In the genomic region with DNA sequence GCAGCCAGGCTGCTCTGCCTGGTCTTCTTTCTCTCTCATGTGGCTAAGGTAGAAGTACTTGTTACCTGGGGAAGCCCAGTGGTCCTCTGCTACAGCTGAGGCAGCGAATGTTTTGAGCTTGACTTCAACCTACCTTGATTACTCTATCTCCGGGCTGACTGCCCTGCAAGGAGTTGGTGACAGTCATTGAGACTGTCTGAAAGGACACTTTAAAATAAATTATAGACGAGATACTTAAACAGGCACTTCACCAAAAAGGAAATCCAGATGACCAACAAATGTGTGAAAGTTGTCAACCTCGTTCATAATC, we compare ENCODE assay signal across 8 cellular contexts. TPM values are rescaled to one million over a fixed set of nuclear protein-coding genes. Genes with fewer than 3 reads are reported as not detected.
DNase-seq lines count a peak whose midpoint lies in the region; ATAC-seq, FAIRE-seq and TF ChIP-seq lines count a peak whose summit lies in the region.

No MANE protein-coding gene starts in this region.

- H4K12ac ChIP-seq in trophoblast cell (ENCODE audit: low read depth, low read length): peak overlapping the region; percentile 64

- H4K8ac ChIP-seq in H1 (ENCODE audit: extremely low read depth, insufficient read depth, low read length) (no peak overlapping the region), trophoblast cell (ENCODE audit: low read depth, low read length) (peak overlapping the region; percentile 55)

- H2AFZ ChIP-seq in H1 (ENCODE audit: low read length) (peak overlapping the region; percentile 95), trophoblast cell (ENCODE audit: insufficient read depth, low read length, poor library complexity) (peak overlapping the region; percentile 85)

- H2BK20ac ChIP-seq in H1 (ENCODE audit: low read length): no peak overlapping the region

- no peak for TF ChIP-seq CTCF in H1 (IDR thresholded peaks at IDR 0.05; ENCODE audit: control extremely low read depth in 1 of 3, insufficient read depth in 1 of 3, low read depth in 1 of 3, low read length in 3 of 3)

- POLR2A ChIA-PET in H1 (lab: Charles Lee; ENCODE audit: partially characterized antibody): interaction anchor here (0.8 to 3.8 kb wide), 4 partner anchors 9 to 414 kb away, joined by 3 to 13 read pairs (median 4); a partner anchor contains a TSS

- peaks cover 31% of the 10 kb centered on the region for H3K36me3 ChIP-seq in KOPT-K1 (ENCODE audit: insufficient read depth, low read length)
- peaks cover 3 to 21% (median 9%) of the 10 kb centered on the region in 4 experiments; a peak in 6 of 8 replicates for H3K36me3 ChIP-seq in H1 (ENCODE audit: control insufficient read depth in 2 of 4, insufficient read depth in 4 of 4, low read length in 3 of 4)
- H3K36me3 ChIP-seq in trophoblast cell (ENCODE audit: control insufficient read depth in 1 of 2, insufficient read depth in 2 of 2, low read length in 2 of 2): peaks cover 3 to 9% of the 10 kb centered on the region in 2 experiments

- 28% methylated on average over 4 of the region's 4 CpGs; no CpG with 5 or more reads in 1 of the 2 experiments for WGBS in H1 (ENCODE audit: extremely low coverage in 1 of 2, insufficient coverage in 1 of 2, insufficient read length in 1 of 2, insufficient replicate concordance in 2 of 2, low coverage in 1 of 2, low lambda C conversion rate in 2 of 2, missing lambda C conversion rate in 1 of 2), 2 experiments
- WGBS in trophoblast cell (ENCODE audit: extremely low coverage, insufficient coverage, insufficient read length): no CpG with 5 or more reads among the region's 4 CpGs

- no peak overlapping the region for H2BK15ac ChIP-seq in H1 (ENCODE audit: low read length)

- DNase-seq in H1 (ENCODE audit: low read depth in 1 of 2, low spot score in 2 of 2) (no peak), trophoblast cell (no peak), NCI-H1417 (lab: John Stamatoyannopoulos, UW) (no peak), RCC 7860 (ENCODE audit: low spot score) (no peak), SHP77 (lab: John Stamatoyannopoulos, UW) (no peak)

- peak overlapping the region; percentile 59 to 83 for H3K4me2 ChIP-seq in H1 (ENCODE audit: insufficient read depth in 1 of 2, low read depth in 2 of 2, low read length in 2 of 2)
- H3K4me2 ChIP-seq in trophoblast cell (ENCODE audit: low read length): peak overlapping the region; percentile 72

- H3K27ac ChIP-seq in KOPT-K1 (ENCODE audit: low read depth, low read length, poor library complexity, severe bottlenecking): peak overlapping the region; percentile 85
- H3K27ac ChIP-seq in H1 (ENCODE audit: low read depth, low read length): no peak overlapping the region
- no peak overlapping the region for H3K27ac ChIP-seq in trophoblast cell (ENCODE audit: low read depth, low read length)

- FAIRE-seq in H1 (lab: Jason Lieb, UNC) (no peak), RCC 7860 (lab: Jason Lieb, UNC) (no peak)

- H3K23ac ChIP-seq in H1 (ENCODE audit: insufficient read length) (no peak overlapping the region), trophoblast cell (ENCODE audit: low read length) (no peak overlapping the region)

- no peak overlapping the region for H2BK120ac ChIP-seq in H1 (replicated peaks; ENCODE audit: low read depth, low read length)
- H2BK120ac ChIP-seq in trophoblast cell (ENCODE audit: insufficient read depth, low read length, poor library complexity): no peak overlapping the region

- H2AK5ac ChIP-seq in H1 (ENCODE audit: low read depth, low read length): no peak overlapping the region
- no peak overlapping the region for H2AK5ac ChIP-seq in trophoblast cell (ENCODE audit: low read length)

- peak; percentile 59 for ATAC-seq in GM18868 (IDR thresholded peaks at IDR 0.05; ENCODE audit: unreplicated experiment)
- ATAC-seq in HG03175 (IDR thresholded peaks at IDR 0.05; ENCODE audit: unreplicated experiment): no peak

- H3K18ac ChIP-seq in H1 (ENCODE audit: extremely low read depth, low read length) (peak overlapping the region; percentile 76; the same call in 1 of the 2 replicates), trophoblast cell (ENCODE audit: low read length) (no peak overlapping the region)

- no peaks in the 10 kb centered on the region for H3K9me3 ChIP-seq in KOPT-K1 (ENCODE audit: insufficient read depth, low read length, poor library complexity, severe bottlenecking)
- no peaks in the 10 kb centered on the region for H3K9me3 ChIP-seq in H1 (ENCODE audit: insufficient read depth in 2 of 2, low read depth in 1 of 2, low read length in 1 of 2)
- no peaks in the 10 kb centered on the region for H3K9me3 ChIP-seq in trophoblast cell (ENCODE audit: insufficient read depth, low read depth, low read length)

- no peak overlapping the region for H2BK12ac ChIP-seq in H1 (ENCODE audit: low read depth, low read length)
- H2BK12ac ChIP-seq in trophoblast cell (ENCODE audit: low read length): no peak overlapping the region

- H3K79me1 ChIP-seq in H1 (ENCODE audit: low read depth, low read length) (no peaks in the 10 kb centered on the region), trophoblast cell (ENCODE audit: low read length) (peaks cover 4% of the 10 kb centered on the region)

- TF ChIP-seq POLR2A in H1 (IDR thresholded peaks at IDR 0.05; ENCODE audit: control extremely low read depth in 1 of 2, low read depth in 2 of 2, low read length in 2 of 2): no peak

- H3K4ac ChIP-seq in H1 (replicated peaks; ENCODE audit: insufficient read length, low read depth, low read length) (no peak overlapping the region), trophoblast cell (ENCODE audit: low read depth, low read length) (no peak overlapping the region)

- H4K20me1 ChIP-seq in H1 (replicated peaks in 1 of 2; ENCODE audit: control insufficient read depth in 1 of 2, insufficient read depth in 2 of 2, low read length in 2 of 2): no peaks in the 10 kb centered on the region

- H3K56ac ChIP-seq in H1 (replicated peaks; ENCODE audit: insufficient read length, low read depth, low read length): peak overlapping the region; percentile 34

- peak overlapping the region in 2 of 4 experiments; percentile 4 to 39; a peak in 3 of 7 replicates for H3K9ac ChIP-seq in H1 (replicated peaks in 1 of 4; ENCODE audit: extremely low read depth in 1 of 4, low read depth in 3 of 4, low read length in 3 of 4)
- no peak overlapping the region for H3K9ac ChIP-seq in trophoblast cell (ENCODE audit: low read length)

- H4K91ac ChIP-seq in H1 (replicated peaks; ENCODE audit: insufficient read length, low read length): peak overlapping the region; percentile 75
- H4K91ac ChIP-seq in trophoblast cell (ENCODE audit: low read depth, low read length): no peak overlapping the region

- H3K23me2 ChIP-seq in H1 (ENCODE audit: low read depth, low read length): peaks cover 4% of the 10 kb centered on the region; the same call in 1 of the 2 replicates

- H4K5ac ChIP-seq in H1 (ENCODE audit: insufficient read length, low read depth, low read length): peak overlapping the region; percentile 49

- H3K4me3 ChIP-seq in H1 (ENCODE audit: extremely low read depth in 1 of 4, insufficient read depth in 2 of 4, low read depth in 3 of 4, low read length in 4 of 4): peak overlapping the region; percentile 28 to 94 (median 89)
- H3K4me3 ChIP-seq in trophoblast cell (ENCODE audit: low read depth, low read length): peak overlapping the region; percentile 50

- H3K4me1 ChIP-seq in H1 (replicated peaks in 1 of 4; ENCODE audit: control insufficient read depth in 3 of 4, insufficient read depth in 4 of 4, low read length in 3 of 4) (no peaks in the 10 kb centered on the region; a peak in 2 of 7 replicates), trophoblast cell (ENCODE audit: control insufficient read depth in 1 of 2, insufficient read depth in 2 of 2, low read length in 2 of 2) (peaks cover 0 to 2% of the 10 kb centered on the region in 2 experiments)

- H3K27me3 ChIP-seq in H1 (replicated peaks in 1 of 4; ENCODE audit: control insufficient read depth in 3 of 4, extremely low read depth in 1 of 4, insufficient read depth in 3 of 4, low read length in 3 of 4) (no peaks in the 10 kb centered on the region), trophoblast cell (ENCODE audit: insufficient read depth, low read length) (no peaks in the 10 kb centered on the region)

- H2BK5ac ChIP-seq in H1 (ENCODE audit: low read depth, low read length): peak overlapping the region; percentile 20
- H2BK5ac ChIP-seq in trophoblast cell (ENCODE audit: low read depth, low read length, poor library complexity): no peak overlapping the region

- no peak for TF ChIP-seq RAD21 in H1 (IDR thresholded peaks at IDR 0.05 in 1 of 2, conservative IDR thresholded peaks at IDR 0.05 in 1 of 2; ENCODE audit: low read depth in 2 of 2, low read length in 2 of 2)

- H3K14ac ChIP-seq in H1 (ENCODE audit: insufficient read length): no peak overlapping the region
- no peak overlapping the region for H3K14ac ChIP-seq in trophoblast cell (ENCODE audit: low read length)

- CTCF ChIA-PET in H1 (lab: Charles Lee; ENCODE audit: partially characterized antibody): interaction anchor here (1.1 kb wide), 1 partner anchor 25 kb away, joined by 3 read pairs; no protein-coding TSS in a partner anchor

- peaks cover 0 to 8% of the 10 kb centered on the region in 2 experiments; a peak in 2 of 4 replicates for H3K79me2 ChIP-seq in H1 (ENCODE audit: control insufficient read depth in 1 of 2, insufficient read depth in 2 of 2, low read length in 2 of 2)
- peaks cover 4% of the 10 kb centered on the region for H3K79me2 ChIP-seq in trophoblast cell (ENCODE audit: control insufficient read depth, insufficient read depth, low read length, poor library complexity)

- no peak for TF ChIP-seq EP300 in H1 (IDR thresholded peaks at IDR 0.05; ENCODE audit: borderline replicate concordance in 1 of 2, low read depth in 2 of 2, low read length in 2 of 2)

TF ChIP-seq in H1, 55 proteins besides CTCF, POLR2A, EP300 and RAD21 (continues in another document):
- TF ChIP-seq NRF1 (IDR thresholded peaks at IDR 0.05; ENCODE audit: low read depth, low read length): no peak
- no peak for TF ChIP-seq POU5F1 (IDR thresholded peaks at IDR 0.05; ENCODE audit: low read depth, low read length)
- no peak for TF ChIP-seq FOSL1 (IDR thresholded peaks at IDR 0.05; ENCODE audit: insufficient read depth, low read depth, low read length)
- TF ChIP-seq GABPA (IDR thresholded peaks at IDR 0.05; ENCODE audit: borderline replicate concordance, insufficient read depth, low read length): no peak

RNA-seq across cellular contexts. Expression of a gene that starts 0.5 kb away (rescaled TPM):
- total RNA-seq in H1 (2021; fragmentation: NEBNext Ultra II Directional; extraction: Animal tissue kit (Norgen Biotek cat#: 25700)): 50.1 and 60.9 TPM in 2 replicates
- 17.1 and 29.1 TPM in 2 replicates for polyA plus RNA-seq in H1 (2011; rRNA removed)
- polyA plus RNA-seq in H1 (2011; cell fraction: cytosol; rRNA removed): 19.6 TPM
- polyA plus RNA-seq in H1 (2011; cell fraction: nucleus; rRNA removed): 80.0 TPM
- polyA plus RNA-seq in H1 (2012, experiment 1 of 2): 23.1 to 26.8 TPM (median 24.7 TPM) in 4 replicates
- 1.6 TPM for polyA plus RNA-seq in H1 (2012, experiment 2 of 2)
- polyA plus RNA-seq in H1 (2013, experiment 1 of 2): 19.6 TPM
- polyA plus RNA-seq in H1 (2013, experiment 2 of 2): 18.8 TPM
- polyA minus RNA-seq in H1 (2011; rRNA and poly(A)+ RNA removed): 55.4 and 60.2 TPM in 2 replicates
- polyA minus RNA-seq in H1 (2011; cell fraction: cytosol; rRNA and poly(A)+ RNA removed): 39.8 TPM
- 77.3 TPM for polyA minus RNA-seq in H1 (2011; cell fraction: nucleus; rRNA and poly(A)+ RNA removed)
- 11.0 and 13.0 TPM in 2 replicates for polyA plus RNA-seq in trophoblast cell (2013)
